21 cellular contexts compared by ENCODE assay signal in genomic region chr17:76888661-76889060, GRCh38. TPM values are rescaled to one million over a fixed set of nuclear protein-coding genes. Genes with fewer than 3 reads are reported as not detected.
DNase-seq lines count a peak whose midpoint lies in the region; ATAC-seq and TF ChIP-seq lines count a peak whose summit lies in the region.
"Had no signal": no experiment of that assay in that cellular context is flagged by ENCODE, and none has a peak within 500 bp of the region (broad histone marks: within the 10 kb centered on the region; RNA-seq: fewer than 3 reads in every experiment).

No MANE protein-coding gene starts in this region.

- no peak overlapping the region for H3K4me2 ChIP-seq in GM23338
- H3K4me2 ChIP-seq in mesendoderm (ENCODE audit: low read length), result no peak overlapping the region

- H3K36me3 Mint-ChIP-seq in GM23338 (ENCODE audit: low read depth) (no peaks in the 10 kb centered on the region), chondrocyte (ENCODE audit: low read depth) (no peaks in the 10 kb centered on the region)

- TF ChIP-seq CTCF in AG04450 (IDR thresholded peaks at IDR 0.05; ENCODE audit: low read depth, low read length) (0 out of 2 replicates have a peak, but pooled peaks have one; percentile 5), GM23338 (conservative IDR thresholded peaks at IDR 0.05; ENCODE audit: low read depth in 2 of 2) (peak; percentile 45 to 56), brain microvascular endothelial cell (IDR thresholded peaks at IDR 0.05; ENCODE audit: low read depth, low read length, missing control alignments) (peak; percentile 33), chondrocyte (IDR thresholded peaks at IDR 0.05) (no peak)

- H3K4me1 ChIP-seq in GM23338 (ENCODE audit: insufficient read depth) (peaks cover 13% of the 10 kb centered on the region), mesendoderm (ENCODE audit: control insufficient read depth, low read depth, low read length) (peaks cover 2% of the 10 kb centered on the region)
- H3K4me1 ChIP-seq: breast epithelium, HAP-1, suprapubic skin had no signal

- H3K4ac ChIP-seq in mesendoderm (ENCODE audit: low read depth, low read length), result no peak overlapping the region

- POLR2A ChIA-PET in AG04450 (lab: Yijun Ruan, JAX), result no interaction called here

- H3K4me1 Mint-ChIP-seq in GM23338 (peaks cover 23% of the 10 kb centered on the region), chondrocyte (ENCODE audit: low read depth) (peaks cover 3% of the 10 kb centered on the region)

- H3F3A ChIP-seq in GM23338 (replicated peaks; ENCODE audit: low read depth), result 0 out of 2 replicates have a peak, but pooled peaks cover 4% of the 10 kb centered on the region

- H2BK15ac ChIP-seq in mesendoderm (replicated peaks; ENCODE audit: low read depth), result no peak overlapping the region

- no peaks in the 10 kb centered on the region for H3K36me3 ChIP-seq in GM23338 (ENCODE audit: insufficient read depth)
- H3K36me3 ChIP-seq in brain microvascular endothelial cell (replicated peaks), result no peaks in the 10 kb centered on the region
- no peaks in the 10 kb centered on the region for H3K36me3 ChIP-seq in mesendoderm (ENCODE audit: control insufficient read depth, insufficient read depth, low read length)
- H3K36me3 ChIP-seq: breast epithelium, HAP-1, suprapubic skin had no signal

- H2BK120ac ChIP-seq in mesendoderm (ENCODE audit: low read depth, low read length), result no peak overlapping the region

- no peaks in the 10 kb centered on the region for H4K20me1 ChIP-seq in GM23338 (replicated peaks; ENCODE audit: insufficient read depth)

- H3K9me3 Mint-ChIP-seq in GM23338 (no peaks in the 10 kb centered on the region), chondrocyte (ENCODE audit: low read depth) (no peaks in the 10 kb centered on the region)
- H3K9me3 Mint-ChIP-seq: activated naive CD4-positive, alpha-beta T cell treated with anti-CD3 and anti-CD28 coated beads for 36 hours had no signal

- DNase-seq in AG04450 (ENCODE audit: low read depth, low spot score) (no peak), GM23338 (ENCODE audit: low spot score) (peak; percentile 85), brain microvascular endothelial cell (no peak), mesendoderm (peak; percentile 55), DMS79 (lab: John Stamatoyannopoulos, UW) (no peak), OCI-M2 (lab: John Stamatoyannopoulos, UW; ENCODE audit: unreplicated experiment) (no peak), chondrocyte (ENCODE audit: low spot score) (no peak)
- DNase-seq: activated CD4-positive, alpha-beta T cell treated with anti-CD3 and anti-CD28 coated beads, Interleukin-2, amount 50 U/mL, for 4 hours; activated CD4-positive, CD25-positive, alpha-beta regulatory T cell; activated naive CD4-positive, alpha-beta T cell treated with anti-CD3 and anti-CD28 coated beads for 36 hours; effector CD8-positive, alpha-beta T cell; erythroblast; mammary epithelial cell; NCI-H1694; NCI-H2171; stimulated activated naive CD4-positive, alpha-beta T cell had no signal

- no peak overlapping the region for H3K4me3 ChIP-seq in AG04450 (ENCODE audit: low read depth, low read length)
- no peak overlapping the region for H3K4me3 ChIP-seq in GM23338
- H3K4me3 ChIP-seq in brain microvascular endothelial cell (ENCODE audit: low read depth, low read length), result no peak overlapping the region
- no peak overlapping the region for H3K4me3 ChIP-seq in mesendoderm (ENCODE audit: low read length)
- H3K4me3 ChIP-seq: breast epithelium, HAP-1, suprapubic skin had no signal

- H4K5ac ChIP-seq in mesendoderm (ENCODE audit: low read length), result no peak overlapping the region

- no peaks in the 10 kb centered on the region for H3K79me1 ChIP-seq in mesendoderm (ENCODE audit: low read length)

- H3K27me3 ChIP-seq in AG04450 (ENCODE audit: control insufficient read depth, insufficient read depth, low read length), result no peaks in the 10 kb centered on the region
- no peaks in the 10 kb centered on the region for H3K27me3 ChIP-seq in GM23338 (ENCODE audit: insufficient read depth)
- H3K27me3 ChIP-seq in brain microvascular endothelial cell (replicated peaks), result no peaks in the 10 kb centered on the region
- H3K27me3 ChIP-seq in mesendoderm (ENCODE audit: insufficient read depth, low read length, poor library complexity), result no peaks in the 10 kb centered on the region
- H3K27me3 ChIP-seq: breast epithelium had no signal

- H3K79me2 ChIP-seq in GM23338 (replicated peaks; ENCODE audit: insufficient read depth) (no peaks in the 10 kb centered on the region), mesendoderm (ENCODE audit: control insufficient read depth, insufficient read depth, low read length) (no peaks in the 10 kb centered on the region)

- no peak overlapping the region for H2BK5ac ChIP-seq in mesendoderm (ENCODE audit: low read length)

- no peaks in the 10 kb centered on the region for H3K9me2 ChIP-seq in GM23338 (ENCODE audit: insufficient read depth)

- no peak overlapping the region for H2AFZ ChIP-seq in GM23338

- in situ Hi-C loops in brain microvascular endothelial cell (cut with HindIII; ENCODE audit: low pct_ligation_motif_present, low sequenced_read_pairs), result no loop called here

- no peak overlapping the region for H3K23ac ChIP-seq in mesendoderm (ENCODE audit: low read length)

- H3K9ac ChIP-seq in mesendoderm (ENCODE audit: low read length), result no peak overlapping the region

- no peak overlapping the region for H4K8ac ChIP-seq in mesendoderm (ENCODE audit: low read depth, low read length)

- no peak overlapping the region for H3K56ac ChIP-seq in mesendoderm (ENCODE audit: low read length)

- ATAC-seq in GM23338, result peak; percentile 90
- ATAC-seq in HG03571 (IDR thresholded peaks at IDR 0.05; ENCODE audit: unreplicated experiment), result no peak
- ATAC-seq: sciatic nerve had no signal

- H3K27me3 Mint-ChIP-seq in GM23338 (ENCODE audit: insufficient read depth, low read depth, poor library complexity) (peaks cover 19% of the 10 kb centered on the region), chondrocyte (ENCODE audit: low read depth) (peaks cover 16% of the 10 kb centered on the region)

- CTCF ChIA-PET in AG04450 (lab: Charles Lee), result no interaction called here

- H3K27ac Mint-ChIP-seq in GM23338 (no peak overlapping the region), chondrocyte (ENCODE audit: unreplicated experiment) (no peak overlapping the region)
- H3K27ac Mint-ChIP-seq: activated naive CD4-positive, alpha-beta T cell treated with anti-CD3 and anti-CD28 coated beads for 36 hours had no signal

- no peak overlapping the region for H3K18ac ChIP-seq in mesendoderm (ENCODE audit: low read length)

- H3K27ac ChIP-seq in AG04450 (ENCODE audit: low read depth, low read length) (no peak overlapping the region), GM23338 (ENCODE audit: low read depth) (no peak overlapping the region), brain microvascular endothelial cell (no peak overlapping the region), mesendoderm (ENCODE audit: low read depth, low read length) (no peak overlapping the region)
- H3K27ac ChIP-seq: breast epithelium, suprapubic skin had no signal

- no peaks in the 10 kb centered on the region; the same call in 1 of the 2 replicates for H3K9me3 ChIP-seq in AG04450 (ENCODE audit: control insufficient read depth, insufficient read depth, low read length)
- H3K9me3 ChIP-seq: breast epithelium, HAP-1, suprapubic skin had no signal

- no CpG with 5 or more reads among the region's 14 CpGs for WGBS in mesendoderm (ENCODE audit: extremely low coverage, insufficient coverage, low lambda C conversion rate)

- H3K4me3 Mint-ChIP-seq in GM23338 (no peak overlapping the region), chondrocyte (ENCODE audit: unreplicated experiment) (no peak overlapping the region)
- H3K4me3 Mint-ChIP-seq: activated naive CD4-positive, alpha-beta T cell treated with anti-CD3 and anti-CD28 coated beads for 36 hours had no signal

- H2AK5ac ChIP-seq in mesendoderm (ENCODE audit: low read length), result no peak overlapping the region

TF ChIP-seq in GM23338, 12 proteins besides CTCF, POLR2A, EP300 and RAD21 (continues in another document):
- TF ChIP-seq POLR2AphosphoS5 (IDR thresholded peaks at IDR 0.05; ENCODE audit: low read depth) (no peak), ZNF331 (CRISPR knock-in tag; IDR thresholded peaks at IDR 0.05; ENCODE audit: low read depth) (no peak), JUNB (IDR thresholded peaks at IDR 0.05; ENCODE audit: unreplicated experiment) (no peak)
- TF ChIP-seq, protein P1, sequence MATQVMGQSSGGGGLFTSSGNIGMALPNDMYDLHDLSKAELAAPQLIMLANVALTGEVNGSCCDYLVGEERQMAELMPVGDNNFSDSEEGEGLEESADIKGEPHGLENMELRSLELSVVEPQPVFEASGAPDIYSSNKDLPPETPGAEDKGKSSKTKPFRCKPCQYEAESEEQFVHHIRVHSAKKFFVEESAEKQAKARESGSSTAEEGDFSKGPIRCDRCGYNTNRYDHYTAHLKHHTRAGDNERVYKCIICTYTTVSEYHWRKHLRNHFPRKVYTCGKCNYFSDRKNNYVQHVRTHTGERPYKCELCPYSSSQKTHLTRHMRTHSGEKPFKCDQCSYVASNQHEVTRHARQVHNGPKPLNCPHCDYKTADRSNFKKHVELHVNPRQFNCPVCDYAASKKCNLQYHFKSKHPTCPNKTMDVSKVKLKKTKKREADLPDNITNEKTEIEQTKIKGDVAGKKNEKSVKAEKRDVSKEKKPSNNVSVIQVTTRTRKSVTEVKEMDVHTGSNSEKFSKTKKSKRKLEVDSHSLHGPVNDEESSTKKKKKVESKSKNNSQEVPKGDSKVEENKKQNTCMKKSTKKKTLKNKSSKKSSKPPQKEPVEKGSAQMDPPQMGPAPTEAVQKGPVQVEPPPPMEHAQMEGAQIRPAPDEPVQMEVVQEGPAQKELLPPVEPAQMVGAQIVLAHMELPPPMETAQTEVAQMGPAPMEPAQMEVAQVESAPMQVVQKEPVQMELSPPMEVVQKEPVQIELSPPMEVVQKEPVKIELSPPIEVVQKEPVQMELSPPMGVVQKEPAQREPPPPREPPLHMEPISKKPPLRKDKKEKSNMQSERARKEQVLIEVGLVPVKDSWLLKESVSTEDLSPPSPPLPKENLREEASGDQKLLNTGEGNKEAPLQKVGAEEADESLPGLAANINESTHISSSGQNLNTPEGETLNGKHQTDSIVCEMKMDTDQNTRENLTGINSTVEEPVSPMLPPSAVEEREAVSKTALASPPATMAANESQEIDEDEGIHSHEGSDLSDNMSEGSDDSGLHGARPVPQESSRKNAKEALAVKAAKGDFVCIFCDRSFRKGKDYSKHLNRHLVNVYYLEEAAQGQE (IDR thresholded peaks at IDR 0.05; ENCODE audit: unreplicated experiment), result no peak

RNA-seq across cellular contexts. Expression of gene MGAT5B, which starts 20.5 kb away (rescaled TPM):
- polyA plus RNA-seq in AG04450 (2011; rRNA removed) (0.69 and 0.81 TPM in 2 replicates), GM23338 (2016; fragmentation: Nextera tagmentation; extraction: Ambion mirVana) (1.6 and 2.1 TPM in 2 replicates)
- 0.91 and 1.3 TPM in 2 replicates for polyA minus RNA-seq in AG04450 (2011; rRNA and poly(A)+ RNA removed)
- 8.2 and 10.0 TPM in 2 replicates for total RNA-seq in GM23338 (2014; rRNA removed; shearing (Covaris generic))
- 3.7 TPM for polyA plus RNA-seq in mesendoderm (2013, experiment 1 of 2)
- 3.9 TPM for polyA plus RNA-seq in mesendoderm (2013, experiment 2 of 2)
- 0.20 to 0.33 TPM (median 0.31 TPM) in 3 replicates for total RNA-seq in chondrocyte

Comparison
In these comparisons a context has a peak if more than half of its experiments do, and no peak if none do; other contexts are left out.
1. DNase-seq: peak in GM23338 (single experiment) and mesendoderm (single experiment); none in AG04450 (single experiment), brain microvascular endothelial cell (single experiment), DMS79 (single experiment), OCI-M2 (single experiment) and chondrocyte (single experiment).